ENCODE assay signal across 18 cellular contexts in the genomic region with DNA sequence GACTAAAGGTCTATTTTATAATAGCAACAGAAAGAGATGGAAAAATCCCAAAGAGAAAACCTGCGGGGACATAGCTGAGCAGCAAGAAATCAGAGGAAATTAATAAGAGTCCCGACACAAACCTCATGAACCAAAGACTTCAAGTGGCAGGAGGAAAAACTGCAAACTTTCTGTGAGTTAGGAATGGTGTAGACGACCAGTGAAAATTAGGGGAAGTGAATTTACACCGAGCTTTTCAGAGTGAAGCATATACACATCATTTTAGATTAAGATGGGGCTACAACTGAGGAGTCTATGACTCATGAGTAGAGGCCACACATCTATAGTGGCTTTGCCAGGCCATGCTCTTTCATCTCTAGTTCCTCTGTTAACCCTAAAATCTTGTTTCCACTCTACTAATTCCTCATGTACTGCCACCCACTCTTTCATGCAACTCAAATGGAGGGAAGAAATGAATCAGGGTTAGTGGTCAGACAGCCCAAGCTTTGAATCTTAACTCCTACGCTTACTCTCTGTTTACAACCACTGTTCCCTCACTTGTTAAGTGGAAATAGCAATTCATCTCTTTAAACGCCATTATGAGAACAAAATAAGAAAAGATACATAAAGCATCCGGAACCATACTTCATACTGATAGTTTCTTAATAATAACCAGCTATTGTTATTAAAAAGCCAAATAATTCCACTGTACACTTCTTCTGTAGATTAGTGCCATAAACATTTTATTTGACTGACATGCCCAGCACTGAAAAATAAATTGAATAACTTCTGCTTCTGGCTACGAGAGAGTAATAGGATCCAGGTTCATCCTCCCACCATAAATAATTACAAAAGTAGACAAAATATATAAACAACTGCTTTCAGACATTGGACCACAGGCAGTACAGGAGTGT.
A peak's percentile ranks its signal among the peaks of the same experiment; 100 is the strongest.
DNase-seq lines count a peak whose midpoint lies in the region; ATAC-seq and TF ChIP-seq lines count a peak whose summit lies in the region.
"Had no signal": no experiment of that assay in that cellular context is flagged by ENCODE, and none has a peak within 500 bp of the region (broad histone marks: within the 10 kb centered on the region; RNA-seq: fewer than 3 reads in every experiment).

No MANE protein-coding gene starts in this region.

- H3K4me3 ChIP-seq in PC-9 = no peak overlapping the region
- H3K4me3 ChIP-seq: gastrocnemius medialis, upper lobe of right lung had no signal

- H2AFZ ChIP-seq in PC-9 = no peak overlapping the region

- no peaks in the 10 kb centered on the region for H3K9me3 ChIP-seq in PC-9 (ENCODE audit: insufficient read depth, low read depth)
- H3K9me3 ChIP-seq: gastrocnemius medialis, upper lobe of right lung had no signal

- no TSS peak for BruUV-seq in PC-9 (replicated peaks; lab: Mats Ljungman, UMichigan)

- intact Hi-C loops in PC-9 (cut with micrococcal nuclease; ENCODE audit: unreplicated experiment) = no loop called here

- CTCF ChIA-PET in PC-9 (lab: Charles Lee) = no interaction called here

- ATAC-seq in GM18870 (IDR thresholded peaks at IDR 0.05; ENCODE audit: unreplicated experiment) = peak; percentile 90
- peak; percentile 73 for ATAC-seq in HG02759 (IDR thresholded peaks at IDR 0.05; ENCODE audit: unreplicated experiment)
- peak; percentile 66 for ATAC-seq in HG03521 (IDR thresholded peaks at IDR 0.05; ENCODE audit: unreplicated experiment)
- no peak for ATAC-seq in GM19452 (IDR thresholded peaks at IDR 0.05; ENCODE audit: unreplicated experiment)
- ATAC-seq: gastrocnemius medialis had no signal

- H3K79me2 ChIP-seq in PC-9 (ENCODE audit: low read depth) = no peaks in the 10 kb centered on the region

- DNase-seq in GM10266 (ENCODE audit: extremely low spot score) (peak; percentile 11), medulla oblongata (ENCODE audit: extremely low spot score) (no peak), PC-9 (no peak)
- no peak for DNase-seq in activated T-cell treated with anti-CD3 and anti-CD28 coated beads, Interleukin-2, amount 50 U/mL, for 48 hours
- DNase-seq: activated CD4-positive, alpha-beta memory T cell treated with anti-CD3 and anti-CD28 coated beads for 36 hours; activated gamma-delta T cell treated with Interleukin-2 at 50 U/mL for 16 hours; endodermal cell; gastrocnemius medialis; immature natural killer cell; midbrain; NCI-H1092 treated with DMSO at 0.1 percent for 48 hours; NCI-H524; T1000; upper lobe of right lung had no signal

- H4K20me1 ChIP-seq in PC-9 (ENCODE audit: insufficient read depth) = no peaks in the 10 kb centered on the region; the same call in 1 of the 2 replicates

- no peak overlapping the region for H3K4me2 ChIP-seq in PC-9

- no peaks in the 10 kb centered on the region for H3K9me2 ChIP-seq in PC-9 (ENCODE audit: insufficient read depth)

- no peaks in the 10 kb centered on the region for H3K4me1 ChIP-seq in PC-9 (replicated peaks; ENCODE audit: insufficient read depth)
- H3K4me1 ChIP-seq: gastrocnemius medialis, upper lobe of right lung had no signal

- H3K36me3 ChIP-seq in PC-9 (ENCODE audit: low read depth) = no peaks in the 10 kb centered on the region
- H3K36me3 ChIP-seq: gastrocnemius medialis, upper lobe of right lung had no signal

- TF ChIP-seq CTCF in GM10266 (IDR thresholded peaks at IDR 0.05; ENCODE audit: control insufficient read depth, insufficient read depth, low read depth, missing control alignments) (no peak), PC-9 (conservative IDR thresholded peaks at IDR 0.05) (no peak)

- no peaks in the 10 kb centered on the region for H3K27me3 ChIP-seq in PC-9 (ENCODE audit: insufficient read depth, low read depth)
- H3K27me3 ChIP-seq: gastrocnemius medialis, upper lobe of right lung had no signal

- POLR2A ChIA-PET in PC-9 (lab: Charles Lee; ENCODE audit: unreplicated experiment) = no interaction called here

- no peaks in the 10 kb centered on the region for H3F3A ChIP-seq in PC-9 (ENCODE audit: insufficient read depth, low read depth)

- no peak overlapping the region for H3K27ac ChIP-seq in PC-9
- H3K27ac ChIP-seq: gastrocnemius medialis, upper lobe of right lung had no signal
